ENCODE assay signal across 8 cellular contexts in genomic region chr16:70298988-70299938, GRCh38. TPM values are rescaled to one million over a fixed set of nuclear protein-coding genes. Genes with fewer than 3 reads are reported as not detected.
DNase-seq lines count a peak whose midpoint lies in the region; ATAC-seq and TF ChIP-seq lines count a peak whose summit lies in the region.

Gene DDX19B (plus strand): TSS chr16:70299186. CDS start chr16:70299298, 112 bp downstream.

- no peak within 1 kb of the TSS for H3K27ac ChIP-seq in H9 (ENCODE audit: insufficient read length, low read depth, low read length)
- peak within 1 kb of the TSS; percentile 67 to 97 (median 92) for H3K27ac ChIP-seq in heart right ventricle
- peak within 1 kb of the TSS; percentile 93 to 98 (median 96) for H3K27ac ChIP-seq in upper lobe of left lung

- no peaks in the 10 kb centered on the region for H3K27me3 ChIP-seq in H9 (ENCODE audit: insufficient read depth, low read length)
- H3K27me3 ChIP-seq in heart right ventricle: no peaks in the 10 kb centered on the region
- H3K27me3 ChIP-seq in upper lobe of left lung: no peaks in the 10 kb centered on the region

- no peak within 1 kb of the TSS for H2AK5ac ChIP-seq in H9 (ENCODE audit: insufficient read length, low read length)

- no peaks in the 10 kb centered on the region for H3K27me3 Mint-ChIP-seq in H9 (ENCODE audit: low read depth)
- H3K27me3 Mint-ChIP-seq in T-cell: no peaks in the 10 kb centered on the region

- peak in 1 of 4 donors; percentile 53 for TF ChIP-seq EP300 in upper lobe of left lung (IDR thresholded peaks at IDR 0.05)

- H3K79me2 ChIP-seq in H9 (ENCODE audit: insufficient read depth, low read length): peaks cover 8% of the 10 kb centered on the region; the same call in 1 of the 2 replicates

- peak within 1 kb of the TSS; percentile 94 to 96 for H3K4me3 Mint-ChIP-seq in H9
- peak within 1 kb of the TSS; percentile 93 to 95 (median 95) for H3K4me3 Mint-ChIP-seq in T-cell

- H3K9me3 Mint-ChIP-seq in H9: peaks cover 0 to 2% of the 10 kb centered on the region in 2 experiments; a peak in 3 of 5 replicates
- H3K9me3 Mint-ChIP-seq in T-cell: peaks cover 0 to 9% (median 5%) of the 10 kb centered on the region in 3 donors

- POLR2A ChIA-PET in T-cell (lab: Charles Lee): interaction anchor here (0.5 to 2.0 kb wide), 7 partner anchors 10 to 62 kb away, joined by 3 to 13 read pairs (median 5); partner anchors contain the start of genes AARS1 (in 2 of the 2) and DDX19A (in 2 of the 2)

- H3K4me2 ChIP-seq in H9 (ENCODE audit: insufficient read depth, insufficient read length, low read length): peak within 1 kb of the TSS; percentile 93

- peak; percentile 92 for TF ChIP-seq POLR2A in NB4 (IDR thresholded peaks at IDR 0.05; ENCODE audit: extremely low read depth, insufficient read length)
- TF ChIP-seq POLR2A in upper lobe of left lung (IDR thresholded peaks at IDR 0.05): peak; percentile 30 to 88 (median 82)

- no peak within 1 kb of the TSS for H4K8ac ChIP-seq in H9 (replicated peaks; ENCODE audit: insufficient read length, low read depth, low read length)

- H3K36me3 Mint-ChIP-seq in H9 (ENCODE audit: insufficient read depth in 1 of 3, low read depth in 3 of 3) (peaks cover 13 to 21% (median 20%) of the 10 kb centered on the region in 3 experiments), T-cell (peaks cover 21% of the 10 kb centered on the region)

- ATAC-seq in T-cell (replicated peaks in 1 of 4) (peak; percentile 76 to 88 (median 80)), heart right ventricle (peak; percentile 91 to 96 (median 95)), upper lobe of left lung (ENCODE audit: low FRiP score in 2 of 2) (peak; percentile 91 to 97)

- H2BK20ac ChIP-seq in H9 (ENCODE audit: low read depth, low read length, poor library complexity, severe bottlenecking): no peak within 1 kb of the TSS

- CTCF ChIA-PET in T-cell (lab: Charles Lee): interaction anchor here (0.5 to 3.1 kb wide), 6 partner anchors 10 to 81 kb away, joined by 3 to 13 read pairs (median 3); partner anchors contain the start of genes AARS1 (in 1 of the 2) and DDX19A (in 1 of the 2)

- H3K18ac ChIP-seq in H9 (ENCODE audit: insufficient read length, low read depth, low read length): peak within 1 kb of the TSS; percentile 96

- no peak within 1 kb of the TSS for H2BK12ac ChIP-seq in H9 (ENCODE audit: insufficient read length, low read depth, low read length)

- DNase-seq in Daoy (ENCODE audit: low read depth): peak; percentile 77
- peak; percentile 82 for DNase-seq in H9
- DNase-seq in NB4 (ENCODE audit: low read depth): peak; percentile 85
- DNase-seq in T-cell: peak in 33 of 34 experiments; percentile 20 to 62 (median 44)
- peak; percentile 25 for DNase-seq in amniotic stem cell (lab: John Stamatoyannopoulos, UW)
- DNase-seq in heart right ventricle: peak; percentile 79 to 82
- peak; percentile 73 for DNase-seq in pons (ENCODE audit: low spot score)
- peak; percentile 85 to 97 for DNase-seq in upper lobe of left lung

- no peak within 1 kb of the TSS for H3T11ph ChIP-seq in H9 (ENCODE audit: low read length)

- no peaks in the 10 kb centered on the region for H3K9me3 ChIP-seq in H9 (ENCODE audit: control insufficient read depth, low read depth, low read length)
- H3K9me3 ChIP-seq in heart right ventricle: peaks cover 0 to 19% (median 11%) of the 10 kb centered on the region in 11 donors
- H3K9me3 ChIP-seq in upper lobe of left lung: peaks cover 0 to 6% (median 2%) of the 10 kb centered on the region in 4 donors

- no peak for TF ChIP-seq CTCF in H9 (conservative IDR thresholded peaks at IDR 0.05)
- TF ChIP-seq CTCF in NB4 (IDR thresholded peaks at IDR 0.05; ENCODE audit: low read depth, low read length): no peak
- TF ChIP-seq CTCF in heart right ventricle (IDR thresholded peaks at IDR 0.05): no peak
- peak in 1 of 6 experiments; percentile 37 for TF ChIP-seq CTCF in upper lobe of left lung (IDR thresholded peaks at IDR 0.05)

- H3K4me1 ChIP-seq in H9 (ENCODE audit: insufficient read depth, low read length) (peaks cover 3% of the 10 kb centered on the region; the same call in 1 of the 2 replicates), heart right ventricle (peaks cover 0 to 22% (median 14%) of the 10 kb centered on the region in 9 donors), upper lobe of left lung (peaks cover 15 to 17% (median 16%) of the 10 kb centered on the region in 4 donors)

- H3K9ac ChIP-seq in H9 (ENCODE audit: extremely low read depth, insufficient read length, low read length): peak within 1 kb of the TSS; percentile 94

- H3K4me3 ChIP-seq in NB4 (ENCODE audit: low read depth, low read length): peak within 1 kb of the TSS; percentile 96
- H3K4me3 ChIP-seq in heart right ventricle: peak within 1 kb of the TSS; percentile 49 to 97 (median 82)
- H3K4me3 ChIP-seq in upper lobe of left lung: peak within 1 kb of the TSS; percentile 49 to 87 (median 77)

- H4K20me1 ChIP-seq in H9 (ENCODE audit: control insufficient read depth, insufficient read depth, insufficient read length): no peaks in the 10 kb centered on the region

- no peak within 1 kb of the TSS for H3K23ac ChIP-seq in H9 (ENCODE audit: insufficient read length, low read depth, low read length)

- H3K14ac ChIP-seq in H9 (ENCODE audit: insufficient read depth, low read length): peak within 1 kb of the TSS; percentile 97

- H3K79me1 ChIP-seq in H9 (ENCODE audit: insufficient read depth, low read depth, low read length, poor library complexity, severe bottlenecking): peaks cover 4% of the 10 kb centered on the region

- peaks cover 6 to 17% of the 10 kb centered on the region in 2 experiments; a peak in 3 of 4 replicates for H3K4me1 Mint-ChIP-seq in H9
- H3K4me1 Mint-ChIP-seq in T-cell: peaks cover 43 to 52% (median 45%) of the 10 kb centered on the region in 3 donors

- peaks cover 5% of the 10 kb centered on the region for H3K23me2 ChIP-seq in H9 (ENCODE audit: insufficient read length, low read depth, low read length, poor library complexity, severe bottlenecking)

- peak within 1 kb of the TSS; percentile 39 for H4K5ac ChIP-seq in H9 (ENCODE audit: insufficient read length, low read depth, low read length)

- WGBS in H9 (ENCODE audit: extremely low coverage, insufficient read length, low lambda C conversion rate): no CpG with 5 or more reads among the region's 37 CpGs
- WGBS in heart right ventricle, 2 donors: 1% methylated on average over 37 of the region's 37 CpGs
- WGBS in upper lobe of left lung, 2 donors: 1 to 4% methylated on average over 14 to 29 of the region's 37 CpGs

- H4K91ac ChIP-seq in H9 (ENCODE audit: insufficient read length, low read depth, low read length): no peak within 1 kb of the TSS

- H3K4ac ChIP-seq in H9 (ENCODE audit: low read depth, low read length): no peak within 1 kb of the TSS; the same call in 1 of the 2 replicates

- H2BK15ac ChIP-seq in H9 (ENCODE audit: low read depth, low read length): no peak within 1 kb of the TSS

- H2AFZ ChIP-seq in H9 (ENCODE audit: low read length): no peak within 1 kb of the TSS

- peaks cover 0 to 30% (median 6%) of the 10 kb centered on the region in 9 donors for H3K36me3 ChIP-seq in heart right ventricle
- H3K36me3 ChIP-seq in upper lobe of left lung: peaks cover 0 to 2% (median 0%) of the 10 kb centered on the region in 4 donors

- peak within 1 kb of the TSS; percentile 24 for H2BK5ac ChIP-seq in H9 (ENCODE audit: insufficient read length, low read length)

- H2BK120ac ChIP-seq in H9 (ENCODE audit: low read depth, low read length, poor library complexity, severe bottlenecking): no peak within 1 kb of the TSS

- H3K56ac ChIP-seq in H9 (ENCODE audit: insufficient read length, low read depth, low read length): no peak within 1 kb of the TSS

- H3K27ac Mint-ChIP-seq in H9: peak within 1 kb of the TSS; percentile 99
- peak within 1 kb of the TSS; percentile 95 to 99 for H3K27ac Mint-ChIP-seq in T-cell

- intact Hi-C loops in heart right ventricle (cut with DNase I): loop anchor here in 5 of 10 donors (1.0 to 5.0 kb wide), 3 partner anchors 47 to 48 kb away; partner anchors contain the start of gene DDX19A (in 5 of the 5)

RNA-seq across cellular contexts. Expression of gene DDX19B, which starts in this region (rescaled TPM):
- total RNA-seq in Daoy (2014; rRNA removed; shearing (Covaris generic)): 15.4 and 30.1 TPM in 2 replicates
- 46.7 and 47.3 TPM in 2 replicates for total RNA-seq in H9 (2021)
- 10 to 100 TPM; 26.4 to 37.4 (median 33.2) TPM for total RNA-seq in T-cell
- total RNA-seq in heart right ventricle: 10 to 100 TPM; 14.8 to 25.3 (median 20.7) TPM
- polyA plus RNA-seq in heart right ventricle: 10 to 100 TPM; 11.6 to 19.0 TPM
- 10 to 100 TPM; 24.0 to 47.0 (median 27.6) TPM for total RNA-seq in upper lobe of left lung

Comparison
In these comparisons a context has a peak if more than half of its experiments do, and no peak if none do; other contexts are left out.
1. DNase-seq: peak in every context shown above with its lines; median percentile 91 in upper lobe of left lung; 85 in NB4; 82 in H9; 80 in heart right ventricle; 77 in Daoy; 73 in pons; 44 in T-cell; 25 in amniotic stem cell.